ENCODE assay signal across 14 cellular contexts in genomic region chr3:55629432-55629831, GRCh38.
DNase-seq lines count a peak whose midpoint lies in the region; ATAC-seq, FAIRE-seq and TF ChIP-seq lines count a peak whose summit lies in the region.
"Had no signal": no experiment of that assay in that cellular context is flagged by ENCODE, and none has a peak within 500 bp of the region (broad histone marks: within the 10 kb centered on the region; RNA-seq: fewer than 3 reads in every experiment).

No MANE protein-coding gene starts in this region.

- no peak overlapping the region for H3K18ac ChIP-seq in IMR-90 (ENCODE audit: low read depth, low read length)

- H2AK9ac ChIP-seq in IMR-90 (replicated peaks; ENCODE audit: low read depth, low read length, poor library complexity) = no peak overlapping the region

- POLR2A ChIA-PET in IMR-90 (lab: Charles Lee; ENCODE audit: unreplicated experiment) = no interaction called here
- POLR2A ChIA-PET in HEK293T (lab: Yijun Ruan, JAX) = no interaction called here

- H2AFZ ChIP-seq in IMR-90 (replicated peaks; ENCODE audit: low read length, poor library complexity) = no peak overlapping the region

- no peak overlapping the region for H2BK15ac ChIP-seq in IMR-90 (ENCODE audit: low read depth, low read length)

- ATAC-seq in IMR-90 (ENCODE audit: low read depth) (no peak), right cardiac atrium (no peak), HG02938 (IDR thresholded peaks at IDR 0.05; ENCODE audit: unreplicated experiment) (no peak)
- ATAC-seq: WTC11 had no signal

- H3K27ac ChIP-seq in C4-2B = peak overlapping the region; percentile 48
- no peak overlapping the region for H3K27ac ChIP-seq in IMR-90 (ENCODE audit: insufficient read depth, low read length)
- no peak overlapping the region for H3K27ac ChIP-seq in right cardiac atrium (ENCODE audit: low read length)

- TF ChIP-seq POLR2A in IMR-90 (IDR thresholded peaks at IDR 0.05; ENCODE audit: low read depth, low read length) (no peak), GM12892 (IDR thresholded peaks at IDR 0.05; ENCODE audit: low read depth, low read length) (no peak)

- H2AK5ac ChIP-seq in IMR-90 (ENCODE audit: low read depth, low read length) = no peak overlapping the region

- no peaks in the 10 kb centered on the region for H4K20me1 ChIP-seq in IMR-90 (ENCODE audit: insufficient read depth, low read length)

- BruUV-seq in IMR-90 (replicated peaks; lab: Mats Ljungman, UMichigan) = no TSS peak

- H2BK20ac ChIP-seq in IMR-90 (ENCODE audit: low read depth, low read length) = peak overlapping the region; percentile 14; the same call in 1 of the 2 replicates

- no peak overlapping the region for H4K5ac ChIP-seq in IMR-90 (ENCODE audit: low read depth, low read length)

- no peak for FAIRE-seq in GM12892 (lab: Jason Lieb, UNC)
- FAIRE-seq: H54 had no signal

- no peak overlapping the region for H4K8ac ChIP-seq in IMR-90 (ENCODE audit: low read depth in 2 of 2, low read length in 2 of 2)

- dilution Hi-C loops in IMR-90 (cut with HindIII; ENCODE audit: low sequenced_read_pairs, unreplicated experiment) = no loop called here

- H3K79me1 ChIP-seq in IMR-90 (ENCODE audit: low read depth in 1 of 2, low read length in 2 of 2) = no peaks in the 10 kb centered on the region

- H2BK120ac ChIP-seq in IMR-90 (ENCODE audit: low read depth, low read length) = no peak overlapping the region

- H3K27me3 ChIP-seq in IMR-90 (ENCODE audit: control insufficient read depth, insufficient read depth, low read length) (no peaks in the 10 kb centered on the region), right cardiac atrium (ENCODE audit: control insufficient read depth, insufficient read depth) (no peaks in the 10 kb centered on the region)

- TF ChIP-seq RAD21 in IMR-90 (IDR thresholded peaks at IDR 0.05; ENCODE audit: low read length) = no peak

- no peak overlapping the region for H4K91ac ChIP-seq in IMR-90 (ENCODE audit: insufficient read depth, low read depth, low read length)

- no peaks in the 10 kb centered on the region for H3K36me3 ChIP-seq in IMR-90 (ENCODE audit: control insufficient read depth, insufficient read depth, low read length)

- no peak overlapping the region for H3K9ac ChIP-seq in IMR-90 (ENCODE audit: low read depth, low read length)

- no peak overlapping the region for H2BK5ac ChIP-seq in IMR-90 (ENCODE audit: low read depth, low read length, poor library complexity, severe bottlenecking)

- H3K23ac ChIP-seq in IMR-90 (ENCODE audit: low read depth, low read length) = no peak overlapping the region

- H3K14ac ChIP-seq in IMR-90 (replicated peaks; ENCODE audit: low read depth, low read length) = no peak overlapping the region

- CTCF ChIA-PET in IMR-90 (lab: Yijun Ruan, JAX) = no interaction called here
- CTCF ChIA-PET in HEK293T (lab: Yijun Ruan, JAX) = no interaction called here

- H3K9me3 ChIP-seq in IMR-90 (ENCODE audit: control insufficient read depth, insufficient read depth, low read length) (no peaks in the 10 kb centered on the region), right cardiac atrium (ENCODE audit: control insufficient read depth, low read length) (no peaks in the 10 kb centered on the region)

- no peak for TF ChIP-seq CTCF in C4-2B (conservative IDR thresholded peaks at IDR 0.05)
- TF ChIP-seq CTCF in IMR-90 (conservative IDR thresholded peaks at IDR 0.05; ENCODE audit: low read depth, low read length) = no peak

- no peak overlapping the region for H3K4ac ChIP-seq in IMR-90 (ENCODE audit: low read depth, low read length)

- H3K4me1 ChIP-seq in IMR-90 (ENCODE audit: control insufficient read depth, insufficient read depth, low read length) = peaks cover 7% of the 10 kb centered on the region
- H3K4me1 ChIP-seq in right cardiac atrium (ENCODE audit: control insufficient read depth, insufficient read depth, low read length) = peaks cover 2% of the 10 kb centered on the region

- no peak overlapping the region for H3K56ac ChIP-seq in IMR-90 (ENCODE audit: extremely low read depth, insufficient read depth, low read length)

- intact Hi-C loops in IMR-90 (cut with micrococcal nuclease) (loop anchor here (10.0 kb wide), 2 partner anchors 265 to 435 kb away; no protein-coding TSS in a partner anchor), right cardiac atrium (cut with DNase I) (no loop called here)

- H3K9me1 ChIP-seq in IMR-90 (ENCODE audit: insufficient read depth, low read length) = no peaks in the 10 kb centered on the region; the same call in 1 of the 2 replicates

- in situ Hi-C loops in IMR-90 (cut with MboI; ENCODE audit: low sequenced_read_pairs) = no loop called here

- DNase-seq in IMR-90 (peak; percentile 31), OCI-M1 (lab: John Stamatoyannopoulos, UW) (peak; percentile 47), right cardiac atrium (peak; percentile 37 to 74 (median 69)), GM12892 (ENCODE audit: insufficient read length) (no peak), HEK293T (ENCODE audit: extremely low spot score) (no peak)
- no peak for DNase-seq in activated CD8-positive, alpha-beta memory T cell treated with anti-CD3 and anti-CD28 coated beads, Interleukin-2, amount 50 U/mL, for 48 hours
- DNase-seq: activated naive CD4-positive, alpha-beta T cell treated with anti-CD3 and anti-CD28 coated beads, Interleukin-2, amount 10 ng/mL, durations not matched to agents 7 days and 5 days; central memory CD4-positive, alpha-beta T cell; NCI-H1417 treated with DMSO at 0.1 percent for 48 hours; stimulated activated CD4-positive, alpha-beta T cell treated with anti-CD3 and anti-CD28 coated beads, Interleukin-15, amount 100 ng/mL, for 24 hours had no signal

- no CpG with 5 or more reads among the region's 1 CpG for WGBS in IMR-90 (ENCODE audit: extremely low coverage in 2 of 2, insufficient read length in 1 of 2), 2 experiments
- 5% methylated on average over 1 of the region's 1 CpG for WGBS in right cardiac atrium

- no peak overlapping the region for H3K4me2 ChIP-seq in IMR-90 (ENCODE audit: low read depth, low read length)

- no peak overlapping the region for H3K4me3 ChIP-seq in IMR-90 (ENCODE audit: insufficient read depth, low read depth, low read length)
- no peak overlapping the region for H3K4me3 ChIP-seq in right cardiac atrium (ENCODE audit: low read length)

TF ChIP-seq in IMR-90, 13 proteins besides CTCF, POLR2A, EP300 and RAD21 (continues in another document):
- TF ChIP-seq USF2 (IDR thresholded peaks at IDR 0.05; ENCODE audit: low read depth, low read length) (no peak), MAFK (IDR thresholded peaks at IDR 0.05; ENCODE audit: low read depth, low read length) (no peak), BHLHE40 (IDR thresholded peaks at IDR 0.05; ENCODE audit: low read depth, low read length) (no peak), ELK1 (IDR thresholded peaks at IDR 0.05; ENCODE audit: borderline replicate concordance, low read depth, low read length) (no peak), FOS (IDR thresholded peaks at IDR 0.05; ENCODE audit: low read depth, low read length) (no peak), MAZ (IDR thresholded peaks at IDR 0.05; ENCODE audit: borderline replicate concordance, low read depth, low read length) (no peak), RCOR1 (IDR thresholded peaks at IDR 0.05; ENCODE audit: insufficient replicate concordance, low read length) (no peak), NFE2L2 (IDR thresholded peaks at IDR 0.05; ENCODE audit: low read depth, low read length) (no peak)

TF ChIP-seq in HEK293T, 16 proteins besides CTCF, POLR2A, EP300 and RAD21:
- TF ChIP-seq ZNF384 (IDR thresholded peaks at IDR 0.05) = no peak

Comparison
In these comparisons a context has a peak if more than half of its experiments do, and no peak if none do; other contexts are left out.
1. DNase-seq: peak in IMR-90 (single experiment), OCI-M1 (single experiment) and right cardiac atrium (3 of 3); none in GM12892 (single experiment), HEK293T (single experiment) and activated CD8-positive, alpha-beta memory T cell treated with anti-CD3 and anti-CD28 coated beads, Interleukin-2, amount 50 U/mL, for 48 hours (single experiment).